Comparison of ENCODE assay signal across 1 cellular context in genomic region chr2:167652401-167652800, GRCh38.
TF ChIP-seq lines count a peak whose summit lies in the region.

No MANE protein-coding gene starts in this region.

TF ChIP-seq in HepG2, 621 proteins besides CTCF, POLR2A, EP300 and RAD21 (continued from another document):
- no peak for TF ChIP-seq DRAP1 (CRISPR knock-in tag; IDR thresholded peaks at IDR 0.05)
- TF ChIP-seq FLYWCH1 (CRISPR knock-in tag; IDR thresholded peaks at IDR 0.05): no peak
- TF ChIP-seq ZNF354B (CRISPR knock-in tag; IDR thresholded peaks at IDR 0.05): no peak
- no peak for TF ChIP-seq SIN3A (IDR thresholded peaks at IDR 0.05; ENCODE audit: borderline replicate concordance, low read depth, low read length)
- no peak for TF ChIP-seq SRSF4 (IDR thresholded peaks at IDR 0.05; ENCODE audit: low read depth, low read length, poor library complexity, severe bottlenecking)
- TF ChIP-seq ZNF282 (IDR thresholded peaks at IDR 0.05; ENCODE audit: partially characterized antibody): no peak
- no peak for TF ChIP-seq MTA3 (CRISPR knock-in tag; IDR thresholded peaks at IDR 0.05)
- no peak for TF ChIP-seq ZNF446 (CRISPR knock-in tag; IDR thresholded peaks at IDR 0.05)
- no peak for TF ChIP-seq ZNF24 (IDR thresholded peaks at IDR 0.05)
- TF ChIP-seq SYNCRIP (IDR thresholded peaks at IDR 0.05; ENCODE audit: insufficient read depth, low read depth, low read length): no peak
- no peak for TF ChIP-seq ZFP36 (IDR thresholded peaks at IDR 0.05; ENCODE audit: borderline replicate concordance, low read depth, low read length, partially characterized antibody)
